ENCODE assay signal across 18 cellular contexts in the genomic region with DNA sequence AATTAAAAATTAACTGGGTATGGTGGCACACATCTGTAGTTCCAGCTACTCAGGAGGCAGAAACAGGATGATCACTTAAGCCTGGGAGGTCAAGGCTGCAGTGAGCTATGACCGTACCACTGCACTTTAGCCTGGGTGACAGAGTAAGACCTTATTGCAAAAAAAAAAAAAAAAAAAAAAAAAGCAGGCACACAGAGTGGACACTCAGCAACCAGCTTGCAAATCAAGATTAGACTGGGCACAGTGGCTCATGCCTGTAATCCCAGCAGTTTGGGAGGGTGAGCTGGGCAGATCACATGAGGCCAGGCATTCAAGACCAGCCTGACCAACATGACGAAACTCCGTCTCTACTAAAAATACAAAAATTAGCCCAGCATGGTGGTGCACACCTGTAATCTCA.
"Had no signal": no experiment of that assay in that cellular context is flagged by ENCODE, and none has a peak within 500 bp of the region (broad histone marks: within the 10 kb centered on the region; RNA-seq: fewer than 3 reads in every experiment).

No MANE protein-coding gene starts in this region.

- H3K36me3 ChIP-seq: breast epithelium, colonic mucosa, gastroesophageal sphincter, neural progenitor cell, thyroid gland had no signal

- H3K9me3 ChIP-seq: breast epithelium, colonic mucosa, gastroesophageal sphincter, thyroid gland had no signal

- H2AFZ ChIP-seq: neural progenitor cell had no signal

- H3K27me3 ChIP-seq: breast epithelium, colonic mucosa, dorsolateral prefrontal cortex, gastroesophageal sphincter, neural progenitor cell, thyroid gland had no signal

- H3K4me1 ChIP-seq: colonic mucosa had no signal

- H3K4me3 ChIP-seq: breast epithelium, colonic mucosa, dorsolateral prefrontal cortex, gastroesophageal sphincter, neural progenitor cell, thyroid gland had no signal

- H3K27ac ChIP-seq: breast epithelium, colonic mucosa, dorsolateral prefrontal cortex, gastroesophageal sphincter, neural progenitor cell, thyroid gland had no signal

- DNase-seq: activated CD4-positive, alpha-beta memory T cell treated with anti-CD3 and anti-CD28 coated beads for 36 hours; activated CD4-positive, alpha-beta T cell treated with anti-CD3 and anti-CD28 coated beads for 48 hours; amniotic stem cell; colonic mucosa; dorsolateral prefrontal cortex; endodermal cell; hypothalamus; mesenchymal stem cell; retina; stimulated activated CD4-positive, alpha-beta T cell treated with anti-CD3 and anti-CD28 coated beads, Interleukin-12 subunit alpha, Interleukin-12 subunit beta, amount 100 ng/mL, for 4 hours; stimulated activated CD4-positive, alpha-beta T cell treated with anti-CD3 and anti-CD28 coated beads, Interleukin-4, amount 100 ng/mL, for 4 hours; stimulated activated naive CD8-positive, alpha-beta T cell treated with anti-CD3 and anti-CD28 coated beads, Interleukin-15, Interleukin-2, amounts not matched to agents 100 U/mL and 50 U/mL, for 24 hours; substantia nigra; T-helper 17 cell; thyroid gland had no signal

- H3K9ac ChIP-seq: neural progenitor cell had no signal

- H3K4me2 ChIP-seq: neural progenitor cell had no signal
